11 cellular contexts compared by ENCODE assay signal in the genomic region with DNA sequence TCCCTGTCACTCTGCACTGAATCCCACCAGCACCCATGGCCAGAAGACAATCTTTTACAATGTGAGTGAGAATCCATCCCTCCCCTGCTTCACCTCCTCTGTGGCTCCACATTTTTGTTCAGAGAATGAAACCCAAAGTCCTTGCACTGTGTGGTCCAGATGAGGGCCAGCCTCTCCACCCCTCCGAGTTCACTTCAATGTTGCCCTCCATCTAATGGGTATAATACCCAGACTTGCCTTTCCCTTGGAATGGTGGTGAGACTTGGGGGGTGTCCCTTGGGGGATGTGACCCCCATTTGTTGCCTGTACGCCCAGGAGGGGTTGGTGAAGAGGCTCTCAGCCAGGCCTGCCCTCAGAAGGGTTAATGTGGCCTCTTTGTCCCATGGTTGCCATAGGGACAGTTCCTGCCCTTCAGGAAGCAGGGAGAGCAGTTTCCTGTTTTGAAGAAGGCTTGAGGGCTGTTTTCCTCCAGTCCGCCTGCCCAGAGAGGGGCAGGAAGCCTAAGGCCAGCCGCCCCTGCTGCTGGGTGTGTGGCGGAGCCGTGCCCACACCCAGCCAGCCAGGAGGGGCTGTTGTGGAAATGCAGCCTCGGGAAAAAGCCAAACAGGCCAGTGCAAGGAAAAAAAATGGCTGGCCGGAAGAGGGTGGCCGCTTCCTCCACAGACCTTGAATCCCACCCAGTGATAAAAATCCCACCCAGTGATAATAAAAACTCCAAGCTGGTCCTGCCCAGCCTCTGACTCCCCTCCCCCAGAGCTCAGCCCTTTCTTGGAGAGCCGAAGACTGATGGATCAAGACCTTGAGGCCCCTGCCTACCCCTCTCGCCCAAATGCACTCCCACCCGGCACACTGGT. TPM values are rescaled to one million over a fixed set of nuclear protein-coding genes. Genes with fewer than 3 reads are reported as not detected.
DNase-seq lines count a peak whose midpoint lies in the region; ATAC-seq lines count a peak whose summit lies in the region.
"Had no signal": no experiment of that assay in that cellular context is flagged by ENCODE, and none has a peak within 500 bp of the region (broad histone marks: within the 10 kb centered on the region; RNA-seq: fewer than 3 reads in every experiment).

No MANE protein-coding gene starts in this region.

- no peak overlapping the region for H3K4me2 ChIP-seq in neuronal stem cell (ENCODE audit: insufficient read depth, low read length, poor library complexity, severe bottlenecking)

- peak overlapping the region; percentile 27 for H4K8ac ChIP-seq in neuronal stem cell (ENCODE audit: low read depth, low read length)

- no peaks in the 10 kb centered on the region for H3K79me1 ChIP-seq in neuronal stem cell (ENCODE audit: low read depth, low read length)

- H3K4me1 ChIP-seq in neuronal stem cell (ENCODE audit: control insufficient read depth in 2 of 2, insufficient read depth in 1 of 2, low read depth in 1 of 2, low read length in 2 of 2) = no peaks in the 10 kb centered on the region

- H3K14ac ChIP-seq in neuronal stem cell (ENCODE audit: low read length) = no peak overlapping the region

- no peak overlapping the region for H2AK5ac ChIP-seq in neuronal stem cell (ENCODE audit: low read depth, low read length)

- H3K36me3 ChIP-seq in neuronal stem cell (replicated peaks in 1 of 2; ENCODE audit: control insufficient read depth in 2 of 2, insufficient read depth in 2 of 2, low read length in 2 of 2) = no peaks in the 10 kb centered on the region

- ATAC-seq in left cardiac atrium = peak; percentile 64 to 82

- no peak overlapping the region for H2BK5ac ChIP-seq in neuronal stem cell (ENCODE audit: low read length)

- H3K4me3 ChIP-seq in neuronal stem cell (ENCODE audit: low read length in 2 of 2) = no peak overlapping the region

- H3K18ac ChIP-seq in neuronal stem cell (ENCODE audit: low read length) = peak overlapping the region; percentile 41

- no peak overlapping the region for H3K4ac ChIP-seq in neuronal stem cell (ENCODE audit: low read length)

- WGBS in neuronal stem cell (ENCODE audit: extremely low coverage in 2 of 2, insufficient read length in 2 of 2, insufficient replicate concordance in 1 of 2), 2 donors = no CpG with 5 or more reads among the region's 12 CpGs

- no peaks in the 10 kb centered on the region for H3K9me3 ChIP-seq in neuronal stem cell (replicated peaks in 1 of 2; ENCODE audit: control insufficient read depth in 2 of 2, insufficient read depth in 1 of 2, low read depth in 1 of 2, low read length in 2 of 2)

- H3K27ac ChIP-seq in neuronal stem cell (replicated peaks; ENCODE audit: low read length) = no peak overlapping the region

- no peak overlapping the region for H2BK120ac ChIP-seq in neuronal stem cell (ENCODE audit: low read depth, low read length)

- peaks cover 0 to 66% (median 8%) of the 10 kb centered on the region in 3 experiments for H3K27me3 ChIP-seq in neuronal stem cell (ENCODE audit: control insufficient read depth in 3 of 3, insufficient read depth in 3 of 3, low read depth in 1 of 3, low read length in 3 of 3)

- H3K23ac ChIP-seq in neuronal stem cell (ENCODE audit: low read depth, low read length, poor library complexity) = no peak overlapping the region

- no peak overlapping the region for H3K9ac ChIP-seq in neuronal stem cell (ENCODE audit: low read depth, low read length, poor library complexity)

- intact Hi-C loops in left cardiac atrium (cut with DNase I) = loop anchor here in 1 of 2 donors (5.0 kb wide), 1 partner anchor 58 kb away; no protein-coding TSS in a partner anchor

- DNase-seq in GDM1 (lab: John Stamatoyannopoulos, UW) (peak; percentile 62), UCSD-AML1 (lab: John Stamatoyannopoulos, UW; ENCODE audit: unreplicated experiment) (peak; percentile 82), left cardiac atrium (peak; percentile 68), neuronal stem cell (ENCODE audit: low spot score) (no peak), dedifferentiated amniotic fluid mesenchymal stem cell (ENCODE audit: extremely low spot score) (no peak), NCI-H187 treated with DMSO at 0.1 percent for 48 hours (lab: John Stamatoyannopoulos, UW) (no peak), DMS79 treated with DMSO at 0.1 percent for 48 hours (lab: John Stamatoyannopoulos, UW) (no peak)
- no peak for DNase-seq in activated CD4-positive, alpha-beta T cell treated with anti-CD3 and anti-CD28 coated beads, Interleukin-2, amount 50 U/mL, for 48 hours
- DNase-seq: anterior cingulate cortex, T-helper 1 cell had no signal

- peak overlapping the region; percentile 88 for H2AFZ ChIP-seq in neuronal stem cell (ENCODE audit: low read length)

- no peak overlapping the region for H2BK12ac ChIP-seq in neuronal stem cell (ENCODE audit: low read length)

- H2BK15ac ChIP-seq in neuronal stem cell (ENCODE audit: low read length) = no peak overlapping the region

- H4K91ac ChIP-seq in neuronal stem cell (ENCODE audit: low read depth, low read length, poor library complexity) = no peak overlapping the region

RNA-seq across cellular contexts. Expression of a gene that starts 14.6 kb away (rescaled TPM):
- 10 to 100 TPM; 19.3 to 28.7 TPM for total RNA-seq in left cardiac atrium
- 0.39 TPM for polyA plus RNA-seq in neuronal stem cell (2013, experiment 1 of 2)
- polyA plus RNA-seq in neuronal stem cell (2013, experiment 2 of 2) = 0.43 TPM
- total RNA-seq: activated CD8-positive, alpha-beta memory T cell treated with anti-CD3 and anti-CD28 coated beads for 36 hours had no signal

Comparison
In these comparisons a context has a peak if more than half of its experiments do, and no peak if none do; other contexts are left out.
1. DNase-seq: peak in GDM1 (single experiment), UCSD-AML1 (single experiment) and left cardiac atrium (single experiment); none in neuronal stem cell (single experiment), dedifferentiated amniotic fluid mesenchymal stem cell (single experiment), NCI-H187 treated with DMSO at 0.1 percent for 48 hours (single experiment), activated CD4-positive, alpha-beta T cell treated with anti-CD3 and anti-CD28 coated beads, Interleukin-2, amount 50 U/mL, for 48 hours (0 of 2) and DMS79 treated with DMSO at 0.1 percent for 48 hours (single experiment).